ENCODE assay signal across 16 cellular contexts in genomic region chr16:86343733-86344585, GRCh38.
DNase-seq lines count a peak whose midpoint lies in the region; ATAC-seq, FAIRE-seq and TF ChIP-seq lines count a peak whose summit lies in the region.
"Had no signal": no experiment of that assay in that cellular context is flagged by ENCODE, and none has a peak within 500 bp of the region (broad histone marks: within the 10 kb centered on the region; RNA-seq: fewer than 3 reads in every experiment).

No MANE protein-coding gene starts in this region.

- ATAC-seq in body of pancreas = no peak
- no peak for ATAC-seq in activated CD8-positive, alpha-beta T cell treated with anti-CD3 and anti-CD28 coated beads, Interleukin-2, amount 10 ng/mL, durations not matched to agents 7 days and 5 days
- ATAC-seq: activated CD4-positive, alpha-beta T cell treated with anti-CD3 and anti-CD28 coated beads for 36 hours; activated T-cell treated with anti-CD3 and anti-CD28 coated beads, Interleukin-2, amount 50 U/mL, for 72 hours; psoas muscle had no signal

- H3K9me3 ChIP-seq in HEK293 (ENCODE audit: control insufficient read depth, insufficient read depth, low read depth, low read length) = no peaks in the 10 kb centered on the region
- peaks cover 5% of the 10 kb centered on the region for H3K9me3 ChIP-seq in adipocyte (ENCODE audit: control insufficient read depth, low read length)
- no peaks in the 10 kb centered on the region for H3K9me3 ChIP-seq in sigmoid colon
- no peaks in the 10 kb centered on the region for H3K9me3 ChIP-seq in small intestine (ENCODE audit: control insufficient read depth, low read depth)
- H3K9me3 ChIP-seq in body of pancreas = no peaks in the 10 kb centered on the region
- H3K9me3 ChIP-seq: psoas muscle had no signal

- H3K4me3 ChIP-seq in HEK293 (ENCODE audit: low read depth, low read length) = no peak overlapping the region
- peak overlapping the region; percentile 67 for H3K4me3 ChIP-seq in adipocyte (ENCODE audit: low read length)
- no peak overlapping the region for H3K4me3 ChIP-seq in fibroblast of villous mesenchyme (ENCODE audit: low read depth, low read length)
- H3K4me3 ChIP-seq in sigmoid colon = peak overlapping the region in 3 of 4 donors; percentile 1 to 21 (median 15)
- no peak overlapping the region for H3K4me3 ChIP-seq in small intestine (ENCODE audit: low read depth in 1 of 2, low read length in 2 of 2)
- H3K4me3 ChIP-seq in body of pancreas = no peak overlapping the region
- H3K4me3 ChIP-seq: psoas muscle had no signal

- TF ChIP-seq POLR2A in sigmoid colon (IDR thresholded peaks at IDR 0.05) (no peak), body of pancreas (IDR thresholded peaks at IDR 0.05) (no peak)

- CTCF ChIA-PET in HEK293 (lab: Yijun Ruan, JAX) = interaction anchor here (0.5 to 3.7 kb wide), 3 partner anchors 8 to 175 kb away, joined by 5 to 38 read pairs (median 8); no protein-coding TSS in a partner anchor
- CTCF ChIA-PET in activated CD8-positive, alpha-beta T cell treated with anti-CD3 and anti-CD28 coated beads, Interleukin-2, amount 10 ng/mL, durations not matched to agents 7 days and 5 days (lab: Charles Lee) = no interaction called here

- WGBS in sigmoid colon, 2 donors = 20 to 29% methylated on average over 10 of the region's 10 CpGs
- 21 to 27% (median 22%) methylated on average over 10 of the region's 10 CpGs for WGBS in small intestine, 3 donors
- WGBS in body of pancreas, 2 donors = 8 to 19% methylated on average over 10 of the region's 10 CpGs

- no peaks in the 10 kb centered on the region for H3K9me3 Mint-ChIP-seq in activated CD8-positive, alpha-beta T cell treated with anti-CD3 and anti-CD28 coated beads, Interleukin-2, amount 10 ng/mL, durations not matched to agents 7 days and 5 days (ENCODE audit: insufficient read depth)
- H3K9me3 Mint-ChIP-seq in activated T-helper 1 cell treated with anti-CD3 and anti-CD28 coated beads, Interleukin-12 subunit alpha, Interleukin-12 subunit beta, Interleukin-2, Interleukin-4 antibody, amounts not matched to agents 30 ng/mL and 10 ng/mL and 1 ng/mL, durations not matched to agents 14 hours and 24 hours and 36 hours = no peaks in the 10 kb centered on the region

- no peak for FAIRE-seq in small intestine (lab: Jason Lieb, UNC)
- FAIRE-seq: H54 had no signal

- DNase-seq in adipocyte (ENCODE audit: low read depth) (no peak), fibroblast of villous mesenchyme (ENCODE audit: low read depth) (peak; percentile 46), sigmoid colon (peak; percentile 86), small intestine (no peak), body of pancreas (no peak)
- no peak for DNase-seq in activated CD8-positive, alpha-beta T cell treated with anti-CD3 and anti-CD28 coated beads, Interleukin-2, amount 10 ng/mL, durations not matched to agents 7 days and 5 days
- DNase-seq in activated T-helper 1 cell treated with anti-CD3 and anti-CD28 coated beads, Interleukin-12 subunit alpha, Interleukin-12 subunit beta, Interleukin-2, Interleukin-4 antibody, amounts not matched to agents 30 ng/mL and 10 ng/mL and 1 ng/mL, durations not matched to agents 14 hours and 24 hours and 36 hours (ENCODE audit: low spot score) = no peak
- DNase-seq: activated CD4-positive, alpha-beta T cell treated with anti-CD3 and anti-CD28 coated beads for 36 hours; activated T-cell treated with anti-CD3 and anti-CD28 coated beads, Interleukin-2, amount 50 U/mL, for 72 hours; stimulated activated CD4-positive, alpha-beta T cell treated with anti-CD3 and anti-CD28 coated beads, Interleukin-4, amount 100 ng/mL, for 4 hours; stimulated activated naive CD4-positive, alpha-beta T cell treated with Interleukin-2 at 50 U/mL for 16 hours had no signal

- H3K27me3 Mint-ChIP-seq in activated CD8-positive, alpha-beta T cell treated with anti-CD3 and anti-CD28 coated beads, Interleukin-2, amount 10 ng/mL, durations not matched to agents 7 days and 5 days (ENCODE audit: low read depth) = peaks cover 33% of the 10 kb centered on the region
- peaks cover 20% of the 10 kb centered on the region for H3K27me3 Mint-ChIP-seq in activated T-helper 1 cell treated with anti-CD3 and anti-CD28 coated beads, Interleukin-12 subunit alpha, Interleukin-12 subunit beta, Interleukin-2, Interleukin-4 antibody, amounts not matched to agents 30 ng/mL and 10 ng/mL and 1 ng/mL, durations not matched to agents 14 hours and 24 hours and 36 hours (ENCODE audit: insufficient read depth)

- no peak overlapping the region for H3K4me3 Mint-ChIP-seq in activated CD8-positive, alpha-beta T cell treated with anti-CD3 and anti-CD28 coated beads, Interleukin-2, amount 10 ng/mL, durations not matched to agents 7 days and 5 days
- H3K4me3 Mint-ChIP-seq in activated T-helper 1 cell treated with anti-CD3 and anti-CD28 coated beads, Interleukin-12 subunit alpha, Interleukin-12 subunit beta, Interleukin-2, Interleukin-4 antibody, amounts not matched to agents 30 ng/mL and 10 ng/mL and 1 ng/mL, durations not matched to agents 14 hours and 24 hours and 36 hours = no peak overlapping the region
- H3K4me3 Mint-ChIP-seq: activated CD4-positive, alpha-beta T cell treated with anti-CD3 and anti-CD28 coated beads for 36 hours; activated T-cell treated with anti-CD3 and anti-CD28 coated beads, Interleukin-2, amount 50 U/mL, for 72 hours had no signal

- H3K27ac ChIP-seq in HEK293 (ENCODE audit: extremely low read depth, low read depth, low read length) (no peak overlapping the region; the same call in 1 of the 2 replicates), sigmoid colon (peak overlapping the region; percentile 87 to 96 (median 94)), small intestine (ENCODE audit: low read depth in 1 of 2, low read length in 1 of 2) (peak overlapping the region in 1 of 2 donors; percentile 86), body of pancreas (peak overlapping the region in 1 of 4 donors; percentile 8)
- H3K27ac ChIP-seq: brain microvascular endothelial cell, epithelial cell of prostate had no signal

- no peaks in the 10 kb centered on the region for H3K36me3 ChIP-seq in HEK293 (ENCODE audit: control insufficient read depth in 2 of 2, insufficient read depth in 1 of 2, low read length in 2 of 2)
- no peaks in the 10 kb centered on the region for H3K36me3 ChIP-seq in adipocyte (ENCODE audit: control insufficient read depth, insufficient read depth, low read length, severe bottlenecking)
- H3K36me3 ChIP-seq in sigmoid colon = no peaks in the 10 kb centered on the region
- H3K36me3 ChIP-seq in small intestine (ENCODE audit: control insufficient read depth in 2 of 2, insufficient read depth in 2 of 2, low read length in 2 of 2) = no peaks in the 10 kb centered on the region
- no peaks in the 10 kb centered on the region for H3K36me3 ChIP-seq in body of pancreas (replicated peaks in 1 of 2; ENCODE audit: insufficient read depth in 1 of 2, low read depth in 2 of 2)
- H3K36me3 ChIP-seq: brain microvascular endothelial cell had no signal

- peak in 1 of 4 donors; percentile 47 for TF ChIP-seq EP300 in sigmoid colon (IDR thresholded peaks at IDR 0.05)

- POLR2A ChIA-PET in HEK293 (lab: Yijun Ruan, JAX) = no interaction called here
- POLR2A ChIA-PET in activated CD8-positive, alpha-beta T cell treated with anti-CD3 and anti-CD28 coated beads, Interleukin-2, amount 10 ng/mL, durations not matched to agents 7 days and 5 days (lab: Charles Lee) = no interaction called here

- H3K36me3 Mint-ChIP-seq in activated CD8-positive, alpha-beta T cell treated with anti-CD3 and anti-CD28 coated beads, Interleukin-2, amount 10 ng/mL, durations not matched to agents 7 days and 5 days (ENCODE audit: low read depth) = no peaks in the 10 kb centered on the region
- H3K36me3 Mint-ChIP-seq in activated T-helper 1 cell treated with anti-CD3 and anti-CD28 coated beads, Interleukin-12 subunit alpha, Interleukin-12 subunit beta, Interleukin-2, Interleukin-4 antibody, amounts not matched to agents 30 ng/mL and 10 ng/mL and 1 ng/mL, durations not matched to agents 14 hours and 24 hours and 36 hours (ENCODE audit: low read depth) = no peaks in the 10 kb centered on the region

- no peak overlapping the region for H3K27ac Mint-ChIP-seq in activated CD8-positive, alpha-beta T cell treated with anti-CD3 and anti-CD28 coated beads, Interleukin-2, amount 10 ng/mL, durations not matched to agents 7 days and 5 days
- no peak overlapping the region for H3K27ac Mint-ChIP-seq in activated T-helper 1 cell treated with anti-CD3 and anti-CD28 coated beads, Interleukin-12 subunit alpha, Interleukin-12 subunit beta, Interleukin-2, Interleukin-4 antibody, amounts not matched to agents 30 ng/mL and 10 ng/mL and 1 ng/mL, durations not matched to agents 14 hours and 24 hours and 36 hours
- H3K27ac Mint-ChIP-seq: activated CD4-positive, alpha-beta T cell treated with anti-CD3 and anti-CD28 coated beads for 36 hours; activated T-cell treated with anti-CD3 and anti-CD28 coated beads, Interleukin-2, amount 50 U/mL, for 72 hours had no signal

- TF ChIP-seq CTCF in HEK293 (tag by site-specific recombination; IDR thresholded peaks at IDR 0.05) (no peak), fibroblast of villous mesenchyme (IDR thresholded peaks at IDR 0.05; ENCODE audit: insufficient read depth, low read depth, low read length) (no peak), sigmoid colon (IDR thresholded peaks at IDR 0.05) (no peak), body of pancreas (IDR thresholded peaks at IDR 0.05) (no peak)

- H3K9ac ChIP-seq in adipocyte (ENCODE audit: low read length) = peak overlapping the region; percentile 17

- H3K27me3 ChIP-seq in adipocyte (replicated peaks; ENCODE audit: control insufficient read depth, insufficient read depth, low read length) (peaks cover 42% of the 10 kb centered on the region), sigmoid colon (no peaks in the 10 kb centered on the region), small intestine (ENCODE audit: control insufficient read depth in 2 of 2, insufficient read depth in 2 of 2, low read length in 2 of 2) (peaks cover 0 to 4% of the 10 kb centered on the region in 2 donors), body of pancreas (peaks cover 0 to 4% of the 10 kb centered on the region in 2 donors)
- H3K27me3 ChIP-seq: brain microvascular endothelial cell had no signal

- H3K4me1 Mint-ChIP-seq in activated CD8-positive, alpha-beta T cell treated with anti-CD3 and anti-CD28 coated beads, Interleukin-2, amount 10 ng/mL, durations not matched to agents 7 days and 5 days (ENCODE audit: low read depth) = no peaks in the 10 kb centered on the region
- no peaks in the 10 kb centered on the region for H3K4me1 Mint-ChIP-seq in activated T-helper 1 cell treated with anti-CD3 and anti-CD28 coated beads, Interleukin-12 subunit alpha, Interleukin-12 subunit beta, Interleukin-2, Interleukin-4 antibody, amounts not matched to agents 30 ng/mL and 10 ng/mL and 1 ng/mL, durations not matched to agents 14 hours and 24 hours and 36 hours (ENCODE audit: low read depth)
- H3K4me1 Mint-ChIP-seq: activated CD4-positive, alpha-beta T cell treated with anti-CD3 and anti-CD28 coated beads for 36 hours had no signal

- peaks cover 6% of the 10 kb centered on the region for H3K4me1 ChIP-seq in HEK293 (ENCODE audit: control insufficient read depth, insufficient read depth, low read length)
- H3K4me1 ChIP-seq in adipocyte (ENCODE audit: control insufficient read depth, insufficient read depth, low read length) = peaks cover 20% of the 10 kb centered on the region
- peaks cover 0 to 43% (median 40%) of the 10 kb centered on the region in 4 donors for H3K4me1 ChIP-seq in sigmoid colon
- H3K4me1 ChIP-seq in small intestine (ENCODE audit: control insufficient read depth in 2 of 2, insufficient read depth in 1 of 2, low read depth in 1 of 2, low read length in 1 of 2) = no peaks in the 10 kb centered on the region
- H3K4me1 ChIP-seq in body of pancreas = no peaks in the 10 kb centered on the region
- H3K4me1 ChIP-seq: psoas muscle had no signal

- intact Hi-C loops in sigmoid colon (cut with DNase I) (loop anchor here (1.0 to 2.0 kb wide), 8 partner anchors 19 to 192 kb away; no protein-coding TSS in a partner anchor), body of pancreas (cut with DNase I) (no loop called here)
- intact Hi-C loops in activated T-helper 1 cell treated with anti-CD3 and anti-CD28 coated beads, Interleukin-12 subunit alpha, Interleukin-12 subunit beta, Interleukin-2, Interleukin-4 antibody, amounts not matched to agents 30 ng/mL and 10 ng/mL and 1 ng/mL, durations not matched to agents 14 hours and 24 hours and 36 hours (cut with micrococcal nuclease) = no loop called here

Comparison
In these comparisons a context has a peak if more than half of its experiments do, and no peak if none do; other contexts are left out.
1. H3K4me3 ChIP-seq: peak in adipocyte (single experiment) and sigmoid colon (3 of 4); none in HEK293 (single experiment), fibroblast of villous mesenchyme (single experiment), small intestine (0 of 2) and body of pancreas (0 of 2).
2. DNase-seq: peak in fibroblast of villous mesenchyme (single experiment) and sigmoid colon (single experiment); none in adipocyte (single experiment), small intestine (single experiment), body of pancreas (0 of 4), activated CD8-positive, alpha-beta T cell treated with anti-CD3 and anti-CD28 coated beads, Interleukin-2, amount 10 ng/mL, durations not matched to agents 7 days and 5 days (single experiment) and activated T-helper 1 cell treated with anti-CD3 and anti-CD28 coated beads, Interleukin-12 subunit alpha, Interleukin-12 subunit beta, Interleukin-2, Interleukin-4 antibody, amounts not matched to agents 30 ng/mL and 10 ng/mL and 1 ng/mL, durations not matched to agents 14 hours and 24 hours and 36 hours (single experiment).